8 cellular contexts compared by ENCODE assay signal in the genomic region with DNA sequence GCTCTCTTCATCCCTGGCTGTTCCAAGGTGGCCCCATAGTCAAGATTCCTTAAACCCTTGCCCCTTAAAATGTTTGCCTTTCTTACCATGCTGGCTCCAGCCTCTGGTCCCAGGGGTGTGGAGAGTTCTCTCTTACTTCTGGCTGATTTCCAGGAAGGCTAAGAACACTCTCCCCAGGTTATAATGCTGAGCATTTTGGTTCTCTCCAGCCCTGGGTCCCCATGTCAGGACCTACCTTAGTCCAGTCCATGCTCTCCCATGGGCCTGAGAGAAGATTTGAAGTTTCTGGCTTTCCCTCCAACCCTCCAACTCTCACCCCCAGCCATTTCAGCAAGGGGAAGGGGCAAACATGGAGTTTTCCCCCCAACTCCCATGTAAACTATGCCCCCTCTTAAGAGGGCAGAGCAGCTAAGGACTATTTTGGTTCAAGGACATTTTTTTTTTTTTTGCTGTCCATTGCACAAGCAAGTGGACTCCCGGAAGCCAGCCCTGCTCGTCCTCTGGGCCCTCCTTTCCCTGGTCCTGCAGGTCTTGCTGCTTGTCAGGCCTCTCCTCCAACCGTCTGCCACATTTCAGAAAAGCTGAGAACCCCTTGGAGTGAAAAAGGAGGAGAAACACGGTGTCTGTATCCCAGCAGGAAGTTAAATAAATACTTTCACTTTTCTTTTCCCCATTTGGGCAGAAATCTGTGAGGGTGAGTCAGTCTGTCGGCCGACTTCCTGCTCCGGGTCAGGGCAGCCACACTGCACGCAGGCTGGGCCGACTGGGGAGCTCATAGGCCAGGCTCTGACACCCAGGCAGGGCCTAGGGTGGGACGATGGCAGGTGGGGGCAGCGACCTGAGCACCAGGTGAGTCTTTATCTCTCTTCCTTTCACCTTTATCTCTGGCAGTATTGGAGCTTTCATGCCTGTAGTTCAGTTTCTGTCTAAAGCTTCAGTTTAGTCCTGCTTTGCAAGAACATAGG. TPM values are rescaled to one million over a fixed set of nuclear protein-coding genes. Genes with fewer than 3 reads are reported as not detected.
DNase-seq lines count a peak whose midpoint lies in the region; TF ChIP-seq lines count a peak whose summit lies in the region.

A gene (plus strand): TSS at position 741 of the 965 bp plus-strand sequence. CDS start 77 bp downstream, at position 818.

- H3K9ac ChIP-seq in mesendoderm (ENCODE audit: low read length): no peak within 1 kb of the TSS

- H3K56ac ChIP-seq in mesendoderm (ENCODE audit: low read length): peak within 1 kb of the TSS; percentile 3

- no peak within 1 kb of the TSS for H2BK15ac ChIP-seq in mesendoderm (replicated peaks; ENCODE audit: low read depth)

- no peak within 1 kb of the TSS for H4K5ac ChIP-seq in mesendoderm (ENCODE audit: low read length)

- H2AK5ac ChIP-seq in mesendoderm (ENCODE audit: low read length): no peak within 1 kb of the TSS

- H3K4me1 ChIP-seq in mesendoderm (ENCODE audit: control insufficient read depth, low read depth, low read length): no peaks in the 10 kb centered on the region

- H3K9me3 ChIP-seq in MG63: peaks cover 2% of the 10 kb centered on the region; the same call in 1 of the 2 replicates

- no peak within 1 kb of the TSS for H3K23ac ChIP-seq in mesendoderm (ENCODE audit: low read length)

- WGBS in mesendoderm (ENCODE audit: extremely low coverage, insufficient coverage, low lambda C conversion rate): no CpG with 5 or more reads among the region's 11 CpGs

- H3K79me2 ChIP-seq in mesendoderm (ENCODE audit: control insufficient read depth, insufficient read depth, low read length): no peaks in the 10 kb centered on the region

- H3K4me3 ChIP-seq in MG63 (peak within 1 kb of the TSS; percentile 54), coronary artery (peak within 1 kb of the TSS; percentile 69), mesendoderm (ENCODE audit: low read length) (no peak within 1 kb of the TSS)

- no peak within 1 kb of the TSS for H2BK120ac ChIP-seq in mesendoderm (ENCODE audit: low read depth, low read length)

- H3K27me3 ChIP-seq in MG63 (no peaks in the 10 kb centered on the region), mesendoderm (ENCODE audit: insufficient read depth, low read length, poor library complexity) (no peaks in the 10 kb centered on the region)

- no peak within 1 kb of the TSS for H3K18ac ChIP-seq in mesendoderm (ENCODE audit: low read length)

- no peaks in the 10 kb centered on the region for H3K79me1 ChIP-seq in mesendoderm (ENCODE audit: low read length)

- H3K36me3 ChIP-seq in MG63: peaks cover 21% of the 10 kb centered on the region
- no peaks in the 10 kb centered on the region for H3K36me3 ChIP-seq in mesendoderm (ENCODE audit: control insufficient read depth, insufficient read depth, low read length)

- H2BK5ac ChIP-seq in mesendoderm (ENCODE audit: low read length): no peak within 1 kb of the TSS

- TF ChIP-seq CTCF in coronary artery (IDR thresholded peaks at IDR 0.05): no peak

- H3K27ac ChIP-seq in coronary artery (peak within 1 kb of the TSS; percentile 1 to 59), mesendoderm (ENCODE audit: low read depth, low read length) (no peak within 1 kb of the TSS)

- no peak within 1 kb of the TSS for H3K4ac ChIP-seq in mesendoderm (ENCODE audit: low read depth, low read length)

- DNase-seq in GDM1 (lab: John Stamatoyannopoulos, UW) (peak; percentile 55), H4 (ENCODE audit: low spot score) (peak; percentile 85), MG63 (peak; percentile 89), coronary artery (ENCODE audit: low spot score) (peak; percentile 81), mesendoderm (peak; percentile 64), NCI-H2227 treated with DMSO at 0.1 percent for 48 hours (lab: John Stamatoyannopoulos, UW) (no peak)
- peak; percentile 55 to 59 for DNase-seq in activated CD4-positive, alpha-beta T cell treated with anti-CD3 and anti-CD28 coated beads for 24 hours (ENCODE audit: low read depth in 2 of 2)
- peak; percentile 68 to 72 for DNase-seq in stimulated activated CD8-positive, alpha-beta memory T cell treated with anti-CD3 and anti-CD28 coated beads, Interleukin-2, amount 100 ng/mL, for 48 hours (ENCODE audit: low read depth in 2 of 2)

- no peak within 1 kb of the TSS for H4K8ac ChIP-seq in mesendoderm (ENCODE audit: low read depth, low read length)

- no peak within 1 kb of the TSS for H3K4me2 ChIP-seq in mesendoderm (ENCODE audit: low read length)

RNA-seq across cellular contexts. Expression of the gene that starts here (rescaled TPM):
- 4.7 and 7.2 TPM in 2 replicates for total RNA-seq in H4 (2014; rRNA removed; shearing (Covaris generic))
- total RNA-seq in MG63 (2014; rRNA removed; shearing (Covaris generic); ENCODE audit: low replicate concordance): 3.8 and 4.7 TPM in 2 replicates
- 1.3 TPM for polyA plus RNA-seq in mesendoderm (2013, experiment 1 of 2)
- polyA plus RNA-seq in mesendoderm (2013, experiment 2 of 2): 1.1 TPM
